ENCODE assay signal across 1 cellular context in genomic region chr3:160399347-160400047, GRCh38.
A peak's percentile ranks its signal among the peaks of the same experiment; 100 is the strongest.
TF ChIP-seq lines count a peak whose summit lies in the region.

Gene SMC4, plus strand, starts transcription at chr3:160399650. Its CDS starts 1,177 bp downstream, at chr3:160400827.

TF ChIP-seq in HepG2, 621 proteins besides CTCF, POLR2A, EP300 and RAD21 (continued from another document and continues in another):
- TF ChIP-seq, protein P1, sequence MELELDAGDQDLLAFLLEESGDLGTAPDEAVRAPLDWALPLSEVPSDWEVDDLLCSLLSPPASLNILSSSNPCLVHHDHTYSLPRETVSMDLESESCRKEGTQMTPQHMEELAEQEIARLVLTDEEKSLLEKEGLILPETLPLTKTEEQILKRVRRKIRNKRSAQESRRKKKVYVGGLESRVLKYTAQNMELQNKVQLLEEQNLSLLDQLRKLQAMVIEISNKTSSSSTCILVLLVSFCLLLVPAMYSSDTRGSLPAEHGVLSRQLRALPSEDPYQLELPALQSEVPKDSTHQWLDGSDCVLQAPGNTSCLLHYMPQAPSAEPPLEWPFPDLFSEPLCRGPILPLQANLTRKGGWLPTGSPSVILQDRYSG (CRISPR knock-in tag; IDR thresholded peaks at IDR 0.05), result no peak
- TF ChIP-seq NRL (CRISPR knock-in tag; IDR thresholded peaks at IDR 0.05; ENCODE audit: borderline replicate concordance) (no peak), IKZF4 (CRISPR knock-in tag; IDR thresholded peaks at IDR 0.05; ENCODE audit: borderline replicate concordance, low read depth, not compliant biosample characterization) (no peak), ZHX2 (IDR thresholded peaks at IDR 0.05; ENCODE audit: low read depth) (peak; percentile 88), ZHX2 (CRISPR knock-in tag; IDR thresholded peaks at IDR 0.05; ENCODE audit: borderline replicate concordance) (0 out of 2 replicates have a peak, but pooled peaks have one; percentile 31), HNF1A (IDR thresholded peaks at IDR 0.05; ENCODE audit: low read depth) (no peak), HNF1A (CRISPR knock-in tag; IDR thresholded peaks at IDR 0.05; ENCODE audit: borderline replicate concordance) (no peak), NFRKB (IDR thresholded peaks at IDR 0.05) (peak; percentile 11; the same call in 1 of the 2 replicates), ZNF264 (CRISPR knock-in tag; IDR thresholded peaks at IDR 0.05) (no peak), PAWR (CRISPR knock-in tag; IDR thresholded peaks at IDR 0.05; ENCODE audit: borderline replicate concordance) (no peak), ZSCAN9 (CRISPR knock-in tag; IDR thresholded peaks at IDR 0.05; ENCODE audit: borderline replicate concordance) (no peak), CHD2 (IDR thresholded peaks at IDR 0.05; ENCODE audit: low read depth, low read length) (no peak), KLF16 (CRISPR knock-in tag; IDR thresholded peaks at IDR 0.05) (no peak; a peak in 1 of 4 replicates), TGIF2 (CRISPR knock-in tag; IDR thresholded peaks at IDR 0.05) (peak; percentile 81), ZNF747 (CRISPR knock-in tag; IDR thresholded peaks at IDR 0.05; ENCODE audit: borderline replicate concordance) (no peak), ZSCAN29 (CRISPR knock-in tag; conservative IDR thresholded peaks at IDR 0.05) (no peak), SP140L (CRISPR knock-in tag; IDR thresholded peaks at IDR 0.05; ENCODE audit: borderline replicate concordance) (no peak), ZNF724P (CRISPR knock-in tag; IDR thresholded peaks at IDR 0.05; ENCODE audit: borderline replicate concordance) (peak; percentile 83; the same call in 1 of the 2 replicates), IRF2 (CRISPR knock-in tag; IDR thresholded peaks at IDR 0.05) (no peak), PHF21A (CRISPR knock-in tag; IDR thresholded peaks at IDR 0.05) (0 out of 2 replicates have a peak, but pooled peaks have one; percentile 17), ZNF12 (CRISPR knock-in tag; IDR thresholded peaks at IDR 0.05) (no peak), ZNF841 (CRISPR knock-in tag; IDR thresholded peaks at IDR 0.05; ENCODE audit: borderline replicate concordance) (no peak), ZNF354B (CRISPR knock-in tag; IDR thresholded peaks at IDR 0.05) (no peak), HES4 (CRISPR knock-in tag; IDR thresholded peaks at IDR 0.05; ENCODE audit: borderline replicate concordance) (no peak), ZNF138 (CRISPR knock-in tag; IDR thresholded peaks at IDR 0.05; ENCODE audit: low read depth) (no peak), GTF3A (CRISPR knock-in tag; conservative IDR thresholded peaks at IDR 0.05) (no peak), PTBP1 (IDR thresholded peaks at IDR 0.05; ENCODE audit: low read depth, low read length, poor library complexity, severe bottlenecking) (no peak), MIER2 (CRISPR knock-in tag; IDR thresholded peaks at IDR 0.05) (no peak), BRF2 (CRISPR knock-in tag; IDR thresholded peaks at IDR 0.05) (peak; percentile 54; the same call in 1 of the 2 replicates), MEF2D (CRISPR knock-in tag; IDR thresholded peaks at IDR 0.05) (no peak; the same call in 1 of the 2 replicates), ZNF30 (CRISPR knock-in tag; IDR thresholded peaks at IDR 0.05) (no peak), ZNF761 (CRISPR knock-in tag; conservative IDR thresholded peaks at IDR 0.05) (no peak), ZNF556 (CRISPR knock-in tag; IDR thresholded peaks at IDR 0.05; ENCODE audit: borderline replicate concordance) (no peak), SRF (IDR thresholded peaks at IDR 0.05; ENCODE audit: low read depth, low read length) (0 out of 2 replicates have a peak, but pooled peaks have one; percentile 5), ZFYVE20 (CRISPR knock-in tag; IDR thresholded peaks at IDR 0.05; ENCODE audit: borderline replicate concordance, low read depth) (peak; percentile 69; the same call in 1 of the 2 replicates), NFE2 (CRISPR knock-in tag; IDR thresholded peaks at IDR 0.05) (no peak), TEAD2 (CRISPR knock-in tag; IDR thresholded peaks at IDR 0.05) (no peak), ZHX1 (CRISPR knock-in tag; IDR thresholded peaks at IDR 0.05; ENCODE audit: low read depth) (peak; percentile 63; the same call in 1 of the 2 replicates)
- TF ChIP-seq, protein P2, sequence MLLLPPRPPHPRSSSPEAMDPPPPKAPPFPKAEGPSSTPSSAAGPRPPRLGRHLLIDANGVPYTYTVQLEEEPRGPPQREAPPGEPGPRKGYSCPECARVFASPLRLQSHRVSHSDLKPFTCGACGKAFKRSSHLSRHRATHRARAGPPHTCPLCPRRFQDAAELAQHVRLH (CRISPR knock-in tag; IDR thresholded peaks at IDR 0.05; ENCODE audit: borderline replicate concordance, low read depth), result no peak
- TF ChIP-seq, protein P3, sequence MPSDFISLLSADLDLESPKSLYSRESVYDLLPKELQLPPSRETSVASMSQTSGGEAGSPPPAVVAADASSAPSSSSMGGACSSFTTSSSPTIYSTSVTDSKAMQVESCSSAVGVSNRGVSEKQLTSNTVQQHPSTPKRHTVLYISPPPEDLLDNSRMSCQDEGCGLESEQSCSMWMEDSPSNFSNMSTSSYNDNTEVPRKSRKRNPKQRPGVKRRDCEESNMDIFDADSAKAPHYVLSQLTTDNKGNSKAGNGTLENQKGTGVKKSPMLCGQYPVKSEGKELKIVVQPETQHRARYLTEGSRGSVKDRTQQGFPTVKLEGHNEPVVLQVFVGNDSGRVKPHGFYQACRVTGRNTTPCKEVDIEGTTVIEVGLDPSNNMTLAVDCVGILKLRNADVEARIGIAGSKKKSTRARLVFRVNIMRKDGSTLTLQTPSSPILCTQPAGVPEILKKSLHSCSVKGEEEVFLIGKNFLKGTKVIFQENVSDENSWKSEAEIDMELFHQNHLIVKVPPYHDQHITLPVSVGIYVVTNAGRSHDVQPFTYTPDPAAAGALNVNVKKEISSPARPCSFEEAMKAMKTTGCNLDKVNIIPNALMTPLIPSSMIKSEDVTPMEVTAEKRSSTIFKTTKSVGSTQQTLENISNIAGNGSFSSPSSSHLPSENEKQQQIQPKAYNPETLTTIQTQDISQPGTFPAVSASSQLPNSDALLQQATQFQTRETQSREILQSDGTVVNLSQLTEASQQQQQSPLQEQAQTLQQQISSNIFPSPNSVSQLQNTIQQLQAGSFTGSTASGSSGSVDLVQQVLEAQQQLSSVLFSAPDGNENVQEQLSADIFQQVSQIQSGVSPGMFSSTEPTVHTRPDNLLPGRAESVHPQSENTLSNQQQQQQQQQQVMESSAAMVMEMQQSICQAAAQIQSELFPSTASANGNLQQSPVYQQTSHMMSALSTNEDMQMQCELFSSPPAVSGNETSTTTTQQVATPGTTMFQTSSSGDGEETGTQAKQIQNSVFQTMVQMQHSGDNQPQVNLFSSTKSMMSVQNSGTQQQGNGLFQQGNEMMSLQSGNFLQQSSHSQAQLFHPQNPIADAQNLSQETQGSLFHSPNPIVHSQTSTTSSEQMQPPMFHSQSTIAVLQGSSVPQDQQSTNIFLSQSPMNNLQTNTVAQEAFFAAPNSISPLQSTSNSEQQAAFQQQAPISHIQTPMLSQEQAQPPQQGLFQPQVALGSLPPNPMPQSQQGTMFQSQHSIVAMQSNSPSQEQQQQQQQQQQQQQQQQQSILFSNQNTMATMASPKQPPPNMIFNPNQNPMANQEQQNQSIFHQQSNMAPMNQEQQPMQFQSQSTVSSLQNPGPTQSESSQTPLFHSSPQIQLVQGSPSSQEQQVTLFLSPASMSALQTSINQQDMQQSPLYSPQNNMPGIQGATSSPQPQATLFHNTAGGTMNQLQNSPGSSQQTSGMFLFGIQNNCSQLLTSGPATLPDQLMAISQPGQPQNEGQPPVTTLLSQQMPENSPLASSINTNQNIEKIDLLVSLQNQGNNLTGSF (CRISPR knock-in tag; IDR thresholded peaks at IDR 0.05), result no peak
- TF ChIP-seq, protein P4, sequence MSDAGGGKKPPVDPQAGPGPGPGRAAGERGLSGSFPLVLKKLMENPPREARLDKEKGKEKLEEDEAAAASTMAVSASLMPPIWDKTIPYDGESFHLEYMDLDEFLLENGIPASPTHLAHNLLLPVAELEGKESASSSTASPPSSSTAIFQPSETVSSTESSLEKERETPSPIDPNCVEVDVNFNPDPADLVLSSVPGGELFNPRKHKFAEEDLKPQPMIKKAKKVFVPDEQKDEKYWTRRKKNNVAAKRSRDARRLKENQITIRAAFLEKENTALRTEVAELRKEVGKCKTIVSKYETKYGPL (CRISPR knock-in tag; IDR thresholded peaks at IDR 0.05), result no peak
